18 cellular contexts compared by ENCODE assay signal in genomic region chr22:27115410-27115809, GRCh38.
"Had no signal": no experiment of that assay in that cellular context is flagged by ENCODE, and none has a peak within 500 bp of the region (broad histone marks: within the 10 kb centered on the region; RNA-seq: fewer than 3 reads in every experiment).

No MANE protein-coding gene starts in this region.

- H3K4me1 ChIP-seq: gastrocnemius medialis, left ventricle myocardium inferior had no signal

- H3K4me1 Mint-ChIP-seq: activated B cell treated with CpG ODN at 0.5 μM for 24 hours; activated naive CD8-positive, alpha-beta T cell treated with anti-CD3 and anti-CD28 coated beads for 36 hours; central memory CD8-positive, alpha-beta T cell had no signal

- H3K27ac ChIP-seq: coronary artery, gastrocnemius medialis, left ventricle myocardium inferior, thyroid gland had no signal

- H3K4me3 ChIP-seq: coronary artery, gastrocnemius medialis, left ventricle myocardium inferior, thyroid gland had no signal

- H3K9me3 ChIP-seq: gastrocnemius medialis, thyroid gland had no signal

- DNase-seq: activated B cell treated with CpG ODN at 0.5 μM for 24 hours; activated CD4-positive, alpha-beta memory T cell treated with anti-CD3 and anti-CD28 coated beads for 36 hours; activated CD4-positive, alpha-beta T cell treated with anti-CD3 and anti-CD28 coated beads for 4 hours; activated naive CD8-positive, alpha-beta T cell treated with anti-CD3 and anti-CD28 coated beads for 36 hours; activated T-cell treated with anti-CD3 and anti-CD28 coated beads for 4 hours; amniotic stem cell; erythroblast; gastrocnemius medialis; head of caudate nucleus; left ventricle myocardium inferior; naive thymus-derived CD4-positive, alpha-beta T cell; stimulated activated CD4-positive, alpha-beta T cell treated with anti-CD3 and anti-CD28 coated beads, Interleukin-2, amount 100 ng/mL, for 24 hours; stimulated activated naive CD4-positive, alpha-beta T cell treated with Interleukin-2 at 50 U/mL for 16 hours; thyroid gland had no signal

- ATAC-seq: gastrocnemius medialis; naive thymus-derived CD4-positive, alpha-beta T cell had no signal

- H3K36me3 Mint-ChIP-seq: activated CD4-positive, alpha-beta memory T cell treated with anti-CD3 and anti-CD28 coated beads for 36 hours; activated naive CD8-positive, alpha-beta T cell treated with anti-CD3 and anti-CD28 coated beads for 36 hours had no signal

- H3K36me3 ChIP-seq: gastrocnemius medialis, left ventricle myocardium inferior, thyroid gland had no signal

- H3K4me3 Mint-ChIP-seq: activated B cell treated with CpG ODN at 0.5 μM for 24 hours; activated CD4-positive, alpha-beta memory T cell treated with anti-CD3 and anti-CD28 coated beads for 36 hours; activated naive CD8-positive, alpha-beta T cell treated with anti-CD3 and anti-CD28 coated beads for 36 hours; central memory CD8-positive, alpha-beta T cell; naive thymus-derived CD4-positive, alpha-beta T cell; T-helper 2 cell treated with Interferon-gamma antibody and Interleukin-4, amounts not matched to agents 5 μg/mL and 100 μg/mL, for 36 hours had no signal

- H3K27ac Mint-ChIP-seq: activated B cell treated with CpG ODN at 0.5 μM for 24 hours; activated CD4-positive, alpha-beta memory T cell treated with anti-CD3 and anti-CD28 coated beads for 36 hours; activated naive CD8-positive, alpha-beta T cell treated with anti-CD3 and anti-CD28 coated beads for 36 hours; naive thymus-derived CD4-positive, alpha-beta T cell; T-helper 2 cell treated with Interferon-gamma antibody and Interleukin-4, amounts not matched to agents 5 μg/mL and 100 μg/mL, for 36 hours had no signal

- FAIRE-seq: TTC549 had no signal

- H3K9me3 Mint-ChIP-seq: activated CD4-positive, alpha-beta memory T cell treated with anti-CD3 and anti-CD28 coated beads for 36 hours; activated naive CD8-positive, alpha-beta T cell treated with anti-CD3 and anti-CD28 coated beads for 36 hours; central memory CD8-positive, alpha-beta T cell; T-helper 2 cell treated with Interferon-gamma antibody and Interleukin-4, amounts not matched to agents 5 μg/mL and 100 μg/mL, for 36 hours had no signal

- H3K27me3 ChIP-seq: thyroid gland had no signal
